1 cellular context compared by ENCODE assay signal in genomic region chr1:174022080-174022975, GRCh38.
TF ChIP-seq lines count a peak whose summit lies in the region.

Gene RC3H1 (minus strand): TSS chr1:174022357. CDS start chr1:173992985, 29,372 bp downstream.

TF ChIP-seq in HepG2, 621 proteins besides CTCF, POLR2A, EP300 and RAD21 (continued from another document and continues in another):
- no peak for TF ChIP-seq ZNF362 (CRISPR knock-in tag; IDR thresholded peaks at IDR 0.05; ENCODE audit: borderline replicate concordance)
- peak; percentile 16; the same call in 1 of the 2 replicates for TF ChIP-seq FOXC1 (CRISPR knock-in tag; IDR thresholded peaks at IDR 0.05; ENCODE audit: borderline replicate concordance)
- no peak for TF ChIP-seq ZNF616 (CRISPR knock-in tag; IDR thresholded peaks at IDR 0.05; ENCODE audit: low read depth)
- no peak for TF ChIP-seq CERS6 (CRISPR knock-in tag; IDR thresholded peaks at IDR 0.05)
- peak; percentile 48 for TF ChIP-seq DBP (CRISPR knock-in tag; IDR thresholded peaks at IDR 0.05; ENCODE audit: not compliant biosample characterization)
- no peak; the same call in 1 of the 2 replicates for TF ChIP-seq NFKBIZ (CRISPR knock-in tag; IDR thresholded peaks at IDR 0.05)
- TF ChIP-seq ZNF44 (CRISPR knock-in tag; IDR thresholded peaks at IDR 0.05): no peak
- no peak for TF ChIP-seq ZBTB46 (CRISPR knock-in tag; IDR thresholded peaks at IDR 0.05; ENCODE audit: borderline replicate concordance)
- TF ChIP-seq RBAK (CRISPR knock-in tag; IDR thresholded peaks at IDR 0.05): no peak
- 0 out of 2 replicates have a peak, but pooled peaks have one; percentile 52 for TF ChIP-seq ZMAT3 (CRISPR knock-in tag; conservative IDR thresholded peaks at IDR 0.05)
- TF ChIP-seq ZBTB38 (CRISPR knock-in tag; IDR thresholded peaks at IDR 0.05): peak; percentile 58; the same call in 1 of the 2 replicates
- TF ChIP-seq ONECUT2 (CRISPR knock-in tag; IDR thresholded peaks at IDR 0.05): no peak
- peak; percentile 29; the same call in 1 of the 2 replicates for TF ChIP-seq NFAT5 (CRISPR knock-in tag; IDR thresholded peaks at IDR 0.05)
- TF ChIP-seq KIAA2018 (CRISPR knock-in tag; IDR thresholded peaks at IDR 0.05; ENCODE audit: borderline replicate concordance): no peak
- peak; percentile 46; the same call in 1 of the 2 replicates for TF ChIP-seq ZNF891 (CRISPR knock-in tag; IDR thresholded peaks at IDR 0.05)
- no peak for TF ChIP-seq ZNF333 (CRISPR knock-in tag; IDR thresholded peaks at IDR 0.05; ENCODE audit: borderline replicate concordance)
- TF ChIP-seq HDAC1 (CRISPR knock-in tag; IDR thresholded peaks at IDR 0.05): peak; percentile 74; the same call in 1 of the 2 replicates
- TF ChIP-seq HOXA9 (CRISPR knock-in tag; IDR thresholded peaks at IDR 0.05; ENCODE audit: borderline replicate concordance): no peak; the same call in 1 of the 2 replicates
- TF ChIP-seq HINFP (CRISPR knock-in tag; IDR thresholded peaks at IDR 0.05; ENCODE audit: low read depth): no peak
- peak; percentile 22; the same call in 1 of the 2 replicates for TF ChIP-seq RXRA (CRISPR knock-in tag; IDR thresholded peaks at IDR 0.05)
- no peak for TF ChIP-seq ZNF17 (CRISPR knock-in tag; IDR thresholded peaks at IDR 0.05)
- peak; percentile 29; the same call in 1 of the 2 replicates for TF ChIP-seq HDAC2 (CRISPR knock-in tag; IDR thresholded peaks at IDR 0.05)
- no peak for TF ChIP-seq ZNF7 (CRISPR knock-in tag; IDR thresholded peaks at IDR 0.05)
- no peak for TF ChIP-seq RCOR2 (CRISPR knock-in tag; IDR thresholded peaks at IDR 0.05)
- no peak for TF ChIP-seq ZNF775 (CRISPR knock-in tag; IDR thresholded peaks at IDR 0.05; ENCODE audit: borderline replicate concordance)
- TF ChIP-seq ZBED4 (CRISPR knock-in tag; IDR thresholded peaks at IDR 0.05; ENCODE audit: borderline replicate concordance): peak; percentile 82
- TF ChIP-seq ZFP36L1 (CRISPR knock-in tag; IDR thresholded peaks at IDR 0.05): 0 out of 2 replicates have a peak, but pooled peaks have one; percentile 17
- peak; percentile 69; the same call in 1 of the 2 replicates for TF ChIP-seq IRX3 (CRISPR knock-in tag; IDR thresholded peaks at IDR 0.05; ENCODE audit: borderline replicate concordance, low read depth)
